8 cellular contexts compared by ENCODE assay signal in genomic region chr5:90709323-90710148, GRCh38.
DNase-seq lines count a peak whose midpoint lies in the region; ATAC-seq and TF ChIP-seq lines count a peak whose summit lies in the region.

No MANE protein-coding gene starts in this region.

- no peak overlapping the region for H3K4me2 ChIP-seq in H9 (ENCODE audit: insufficient read depth, insufficient read length, low read length)

- no CpG with 5 or more reads among the region's 1 CpG for WGBS in H9 (ENCODE audit: extremely low coverage, insufficient read length, low lambda C conversion rate)
- WGBS in iPS DF 6.9 (ENCODE audit: insufficient coverage, insufficient read length): no CpG with 5 or more reads among the region's 1 CpG

- no peak overlapping the region for H2BK120ac ChIP-seq in H9 (ENCODE audit: low read depth, low read length, poor library complexity, severe bottlenecking)

- H3K27ac ChIP-seq in H9 (ENCODE audit: insufficient read length, low read depth, low read length) (no peak overlapping the region), iPS DF 6.9 (ENCODE audit: low read length) (no peak overlapping the region), thoracic aorta (no peak overlapping the region)

- H3K4me3 ChIP-seq in NB4 (ENCODE audit: low read depth, low read length) (no peak overlapping the region), iPS DF 6.9 (ENCODE audit: low read length) (no peak overlapping the region), thoracic aorta (no peak overlapping the region)

- no peak overlapping the region for H3K4ac ChIP-seq in H9 (ENCODE audit: low read depth, low read length)

- H2AK5ac ChIP-seq in H9 (ENCODE audit: insufficient read length, low read length): no peak overlapping the region

- H3K27ac Mint-ChIP-seq in activated CD8-positive, alpha-beta memory T cell treated with anti-CD3 and anti-CD28 coated beads, Interleukin-2, amount 10 ng/mL, durations not matched to agents 7 days and 5 days: no peak overlapping the region
- peak overlapping the region in 2 of 3 experiments; percentile 3 to 22; a peak in 1 of 7 replicates for H3K27ac Mint-ChIP-seq in H9

- H3K4me1 ChIP-seq in H9 (ENCODE audit: insufficient read depth, low read length) (no peaks in the 10 kb centered on the region), iPS DF 6.9 (ENCODE audit: control insufficient read depth, insufficient read depth, low read length) (no peaks in the 10 kb centered on the region), thoracic aorta (ENCODE audit: control insufficient read depth in 1 of 2, low read depth in 2 of 2) (no peaks in the 10 kb centered on the region)

- H3K56ac ChIP-seq in H9 (ENCODE audit: insufficient read length, low read depth, low read length): no peak overlapping the region

- H3K4me3 Mint-ChIP-seq in activated CD8-positive, alpha-beta memory T cell treated with anti-CD3 and anti-CD28 coated beads, Interleukin-2, amount 10 ng/mL, durations not matched to agents 7 days and 5 days: no peak overlapping the region
- no peak overlapping the region for H3K4me3 Mint-ChIP-seq in H9

- H3K23ac ChIP-seq in H9 (ENCODE audit: insufficient read length, low read depth, low read length): no peak overlapping the region

- H2BK5ac ChIP-seq in H9 (ENCODE audit: insufficient read length, low read length): no peak overlapping the region

- no peaks in the 10 kb centered on the region for H3K79me1 ChIP-seq in H9 (ENCODE audit: insufficient read depth, low read depth, low read length, poor library complexity, severe bottlenecking)

- H3T11ph ChIP-seq in H9 (ENCODE audit: low read length): no peak overlapping the region

- H2BK15ac ChIP-seq in H9 (ENCODE audit: low read depth, low read length): no peak overlapping the region

- H2AFZ ChIP-seq in H9 (ENCODE audit: low read length): no peak overlapping the region

- H3K27me3 Mint-ChIP-seq in activated CD8-positive, alpha-beta memory T cell treated with anti-CD3 and anti-CD28 coated beads, Interleukin-2, amount 10 ng/mL, durations not matched to agents 7 days and 5 days: no peaks in the 10 kb centered on the region
- no peaks in the 10 kb centered on the region for H3K27me3 Mint-ChIP-seq in H9 (ENCODE audit: low read depth)

- CTCF ChIA-PET in activated CD8-positive, alpha-beta memory T cell treated with anti-CD3 and anti-CD28 coated beads, Interleukin-2, amount 10 ng/mL, durations not matched to agents 7 days and 5 days (lab: Charles Lee): interaction anchor here (2.2 kb wide), 1 partner anchor 74 kb away, joined by 10 read pairs; no protein-coding TSS in a partner anchor

- no peak overlapping the region for H3K9ac ChIP-seq in H9 (ENCODE audit: extremely low read depth, insufficient read length, low read length)

- H4K20me1 ChIP-seq in H9 (ENCODE audit: control insufficient read depth, insufficient read depth, insufficient read length): no peaks in the 10 kb centered on the region

- H4K91ac ChIP-seq in H9 (ENCODE audit: insufficient read length, low read depth, low read length): no peak overlapping the region

- H3K4me1 Mint-ChIP-seq in activated CD8-positive, alpha-beta memory T cell treated with anti-CD3 and anti-CD28 coated beads, Interleukin-2, amount 10 ng/mL, durations not matched to agents 7 days and 5 days: no peaks in the 10 kb centered on the region
- H3K4me1 Mint-ChIP-seq in H9: peaks cover 3 to 9% of the 10 kb centered on the region in 2 experiments; a peak in 3 of 4 replicates

- H3K18ac ChIP-seq in H9 (ENCODE audit: insufficient read length, low read depth, low read length): no peak overlapping the region

- no peaks in the 10 kb centered on the region for H3K9me3 ChIP-seq in H9 (ENCODE audit: control insufficient read depth, low read depth, low read length)
- H3K9me3 ChIP-seq in iPS DF 6.9 (ENCODE audit: control insufficient read depth, insufficient read depth, low read length): no peaks in the 10 kb centered on the region
- no peaks in the 10 kb centered on the region for H3K9me3 ChIP-seq in thoracic aorta

- H4K5ac ChIP-seq in H9 (ENCODE audit: insufficient read length, low read depth, low read length): no peak overlapping the region

- no peaks in the 10 kb centered on the region for H3K36me3 Mint-ChIP-seq in activated CD8-positive, alpha-beta memory T cell treated with anti-CD3 and anti-CD28 coated beads, Interleukin-2, amount 10 ng/mL, durations not matched to agents 7 days and 5 days
- H3K36me3 Mint-ChIP-seq in H9 (ENCODE audit: insufficient read depth in 1 of 3, low read depth in 3 of 3): peaks cover 9 to 30% (median 25%) of the 10 kb centered on the region in 3 experiments; a peak in 6 of 7 replicates

- H3K9me3 Mint-ChIP-seq in activated CD8-positive, alpha-beta memory T cell treated with anti-CD3 and anti-CD28 coated beads, Interleukin-2, amount 10 ng/mL, durations not matched to agents 7 days and 5 days (ENCODE audit: low read depth): no peaks in the 10 kb centered on the region
- no peaks in the 10 kb centered on the region for H3K9me3 Mint-ChIP-seq in H9

- H3K79me2 ChIP-seq in H9 (ENCODE audit: insufficient read depth, low read length): no peaks in the 10 kb centered on the region

- DNase-seq in activated CD8-positive, alpha-beta memory T cell treated with anti-CD3 and anti-CD28 coated beads, Interleukin-2, amount 10 ng/mL, durations not matched to agents 7 days and 5 days: no peak
- no peak for DNase-seq in activated CD8-positive, alpha-beta memory T cell treated with anti-CD3 and anti-CD28 coated beads, Interleukin-2, amount 50 U/mL, for 4 hours
- DNase-seq in H9 (peak; percentile 50), NB4 (ENCODE audit: low read depth) (peak; percentile 38), amniotic epithelial cell (ENCODE audit: low read depth) (peak; percentile 24), iPS DF 6.9 (ENCODE audit: low read depth, low spot score) (peak; percentile 35), thoracic aorta (ENCODE audit: low spot score) (no peak), T-helper 2 cell (no peak)

- no peak overlapping the region for H4K8ac ChIP-seq in H9 (replicated peaks; ENCODE audit: insufficient read length, low read depth, low read length)

- H3K36me3 ChIP-seq in iPS DF 6.9 (ENCODE audit: control insufficient read depth, insufficient read depth, low read length) (no peaks in the 10 kb centered on the region; the same call in 1 of the 2 replicates), thoracic aorta (no peaks in the 10 kb centered on the region)

- no peak overlapping the region for H3K14ac ChIP-seq in H9 (ENCODE audit: insufficient read depth, low read length)

- TF ChIP-seq CTCF in H9 (conservative IDR thresholded peaks at IDR 0.05): peak; percentile 82
- TF ChIP-seq CTCF in NB4 (IDR thresholded peaks at IDR 0.05; ENCODE audit: low read depth, low read length): peak; percentile 62
- TF ChIP-seq CTCF in thoracic aorta (IDR thresholded peaks at IDR 0.05): peak; percentile 29

- no peak overlapping the region for H2BK20ac ChIP-seq in H9 (ENCODE audit: low read depth, low read length, poor library complexity, severe bottlenecking)

- peak; percentile 42 for ATAC-seq in activated CD8-positive, alpha-beta memory T cell treated with anti-CD3 and anti-CD28 coated beads, Interleukin-2, amount 10 ng/mL, durations not matched to agents 7 days and 5 days
- ATAC-seq in thoracic aorta (ENCODE audit: insufficient number of reproducible peaks, low FRiP score, low read depth): no peak

- no peak for TF ChIP-seq POLR2A in NB4 (IDR thresholded peaks at IDR 0.05; ENCODE audit: extremely low read depth, insufficient read length)

- H2BK12ac ChIP-seq in H9 (ENCODE audit: insufficient read length, low read depth, low read length): no peak overlapping the region

- H3K23me2 ChIP-seq in H9 (ENCODE audit: insufficient read length, low read depth, low read length, poor library complexity, severe bottlenecking): no peaks in the 10 kb centered on the region

- H3K27me3 ChIP-seq in H9 (ENCODE audit: insufficient read depth, low read length) (no peaks in the 10 kb centered on the region), iPS DF 6.9 (ENCODE audit: control insufficient read depth, insufficient read depth, low read length) (no peaks in the 10 kb centered on the region), thoracic aorta (replicated peaks; ENCODE audit: insufficient read depth) (no peaks in the 10 kb centered on the region)

Comparison
In these comparisons a context has a peak if more than half of its experiments do, and no peak if none do; other contexts are left out.
1. DNase-seq: peak in H9 (single experiment), NB4 (single experiment), amniotic epithelial cell (single experiment) and iPS DF 6.9 (single experiment); none in activated CD8-positive, alpha-beta memory T cell treated with anti-CD3 and anti-CD28 coated beads, Interleukin-2, amount 10 ng/mL, durations not matched to agents 7 days and 5 days (single experiment), activated CD8-positive, alpha-beta memory T cell treated with anti-CD3 and anti-CD28 coated beads, Interleukin-2, amount 50 U/mL, for 4 hours (single experiment), thoracic aorta (single experiment) and T-helper 2 cell (0 of 5).
2. CTCF ChIP-seq: peak in every context shown above with its lines; median percentile 82 in H9; 62 in NB4; 29 in thoracic aorta.